Comparison of ENCODE assay signal across 1 cellular context in genomic region chr16:85898521-85899442, GRCh38.
TF ChIP-seq lines count a peak whose summit lies in the region.

Gene IRF8 (plus strand): TSS chr16:85899162. CDS start chr16:85903016, 3,854 bp downstream.

TF ChIP-seq in GM12878, 131 proteins besides CTCF, POLR2A, EP300 and RAD21 (continued from another document and continues in another):
- TF ChIP-seq CUX1 (IDR thresholded peaks at IDR 0.05; ENCODE audit: insufficient replicate concordance, low read depth, low read length): no peak
- TF ChIP-seq SMARCA5 (IDR thresholded peaks at IDR 0.05): peak; percentile 73; the same call in 1 of the 2 replicates
- no peak for TF ChIP-seq EZH2 (IDR thresholded peaks at IDR 0.05; ENCODE audit: borderline replicate concordance, control insufficient read depth, low read depth, low read length)
- 0 out of 2 replicates have a peak, but pooled peaks have one; percentile 38 for TF ChIP-seq MLLT1 (IDR thresholded peaks at IDR 0.05)
- TF ChIP-seq SMC3 (IDR thresholded peaks at IDR 0.05; ENCODE audit: borderline replicate concordance, low read length): no peak; the same call in 1 of the 2 replicates
- no peak for TF ChIP-seq CEBPZ (IDR thresholded peaks at IDR 0.05; ENCODE audit: low read depth, low read length)
- TF ChIP-seq CHD2 (IDR thresholded peaks at IDR 0.05; ENCODE audit: borderline replicate concordance, low read depth, low read length): peak; percentile 89
- TF ChIP-seq CREM (IDR thresholded peaks at IDR 0.05; ENCODE audit: low read depth): peak; percentile 46; the same call in 1 of the 2 replicates
- TF ChIP-seq, protein P1, sequence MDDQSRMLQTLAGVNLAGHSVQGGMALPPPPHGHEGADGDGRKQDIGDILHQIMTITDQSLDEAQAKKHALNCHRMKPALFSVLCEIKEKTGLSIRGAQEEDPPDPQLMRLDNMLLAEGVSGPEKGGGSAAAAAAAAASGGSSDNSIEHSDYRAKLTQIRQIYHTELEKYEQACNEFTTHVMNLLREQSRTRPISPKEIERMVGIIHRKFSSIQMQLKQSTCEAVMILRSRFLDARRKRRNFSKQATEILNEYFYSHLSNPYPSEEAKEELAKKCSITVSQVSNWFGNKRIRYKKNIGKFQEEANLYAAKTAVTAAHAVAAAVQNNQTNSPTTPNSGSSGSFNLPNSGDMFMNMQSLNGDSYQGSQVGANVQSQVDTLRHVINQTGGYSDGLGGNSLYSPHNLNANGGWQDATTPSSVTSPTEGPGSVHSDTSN (IDR thresholded peaks at IDR 0.05; ENCODE audit: insufficient replicate concordance, low read depth, low read length): peak; percentile 98
- no peak for TF ChIP-seq MTA3 (IDR thresholded peaks at IDR 0.05; ENCODE audit: borderline replicate concordance, low read length)
- no peak; the same call in 1 of the 2 replicates for TF ChIP-seq NRF1 (conservative IDR thresholded peaks at IDR 0.05; ENCODE audit: low read depth, low read length)
- TF ChIP-seq ZBTB4 (CRISPR knock-in tag; IDR thresholded peaks at IDR 0.05): no peak
- TF ChIP-seq HCFC1 (IDR thresholded peaks at IDR 0.05; ENCODE audit: low read length): no peak
- TF ChIP-seq MEF2A (IDR thresholded peaks at IDR 0.05; ENCODE audit: insufficient read depth, low read depth, low read length): no peak
- TF ChIP-seq ZNF384 (IDR thresholded peaks at IDR 0.05; ENCODE audit: borderline replicate concordance, low read depth, low read length): no peak
- TF ChIP-seq E2F4 (IDR thresholded peaks at IDR 0.05; ENCODE audit: low read depth, low read length): peak; percentile 75
- no peak for TF ChIP-seq MYB (IDR thresholded peaks at IDR 0.05; ENCODE audit: borderline replicate concordance, low read depth, low read length)
- TF ChIP-seq KLF5 (IDR thresholded peaks at IDR 0.05; ENCODE audit: partially characterized antibody): peak; percentile 43
- peak; percentile 92 for TF ChIP-seq POU2F2 (IDR thresholded peaks at IDR 0.05; ENCODE audit: borderline replicate concordance, low read depth, low read length)
- no peak for TF ChIP-seq NFYA (IDR thresholded peaks at IDR 0.05; ENCODE audit: borderline replicate concordance, low read depth, low read length)
- peak; percentile 98 for TF ChIP-seq BACH1 (IDR thresholded peaks at IDR 0.05; ENCODE audit: borderline replicate concordance)
- TF ChIP-seq YBX1 (IDR thresholded peaks at IDR 0.05): no peak
- peak; percentile 81; the same call in 1 of the 2 replicates for TF ChIP-seq ZNF687 (IDR thresholded peaks at IDR 0.05)
- TF ChIP-seq TAF1 (IDR thresholded peaks at IDR 0.05; ENCODE audit: borderline replicate concordance, low read depth, low read length): peak; percentile 92
- TF ChIP-seq, protein P2, sequence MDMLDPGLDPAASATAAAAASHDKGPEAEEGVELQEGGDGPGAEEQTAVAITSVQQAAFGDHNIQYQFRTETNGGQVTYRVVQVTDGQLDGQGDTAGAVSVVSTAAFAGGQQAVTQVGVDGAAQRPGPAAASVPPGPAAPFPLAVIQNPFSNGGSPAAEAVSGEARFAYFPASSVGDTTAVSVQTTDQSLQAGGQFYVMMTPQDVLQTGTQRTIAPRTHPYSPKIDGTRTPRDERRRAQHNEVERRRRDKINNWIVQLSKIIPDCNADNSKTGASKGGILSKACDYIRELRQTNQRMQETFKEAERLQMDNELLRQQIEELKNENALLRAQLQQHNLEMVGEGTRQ (IDR thresholded peaks at IDR 0.05; ENCODE audit: borderline replicate concordance, low read depth, low read length): no peak
- peak; percentile 73 for TF ChIP-seq ZSCAN29 (IDR thresholded peaks at IDR 0.05)
- TF ChIP-seq, protein P3, sequence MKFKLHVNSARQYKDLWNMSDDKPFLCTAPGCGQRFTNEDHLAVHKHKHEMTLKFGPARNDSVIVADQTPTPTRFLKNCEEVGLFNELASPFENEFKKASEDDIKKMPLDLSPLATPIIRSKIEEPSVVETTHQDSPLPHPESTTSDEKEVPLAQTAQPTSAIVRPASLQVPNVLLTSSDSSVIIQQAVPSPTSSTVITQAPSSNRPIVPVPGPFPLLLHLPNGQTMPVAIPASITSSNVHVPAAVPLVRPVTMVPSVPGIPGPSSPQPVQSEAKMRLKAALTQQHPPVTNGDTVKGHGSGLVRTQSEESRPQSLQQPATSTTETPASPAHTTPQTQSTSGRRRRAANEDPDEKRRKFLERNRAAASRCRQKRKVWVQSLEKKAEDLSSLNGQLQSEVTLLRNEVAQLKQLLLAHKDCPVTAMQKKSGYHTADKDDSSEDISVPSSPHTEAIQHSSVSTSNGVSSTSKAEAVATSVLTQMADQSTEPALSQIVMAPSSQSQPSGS (IDR thresholded peaks at IDR 0.05; ENCODE audit: low read length): no peak
- TF ChIP-seq GATAD2B (conservative IDR thresholded peaks at IDR 0.05; ENCODE audit: low read depth): peak; percentile 95
- peak; percentile 99 for TF ChIP-seq POLR2AphosphoS5 (IDR thresholded peaks at IDR 0.05; ENCODE audit: low read length)
